1 cellular context compared by ENCODE assay signal in the genomic region with DNA sequence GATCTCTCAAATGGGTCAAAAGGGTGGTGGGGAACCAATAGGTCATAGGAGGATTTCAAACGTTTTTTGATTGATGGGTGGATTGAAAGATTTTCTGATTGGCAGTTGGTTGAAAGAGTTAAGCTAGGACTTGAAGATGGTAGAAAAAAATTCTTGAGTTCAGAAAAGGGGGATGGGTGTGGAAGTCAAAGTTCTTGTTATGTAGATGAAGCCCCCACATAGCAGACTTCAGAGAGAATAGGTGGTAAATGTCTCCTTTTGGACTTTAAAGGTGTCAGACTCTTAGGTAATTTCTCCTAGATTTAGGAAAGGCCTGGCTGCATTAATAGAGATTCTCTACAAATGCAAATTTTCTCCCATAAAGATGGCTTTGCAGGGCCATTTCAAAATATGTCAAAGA.
TF ChIP-seq lines count a peak whose summit lies in the region.

No MANE protein-coding gene starts in this region.

TF ChIP-seq in H1, 55 proteins besides CTCF, POLR2A, EP300 and RAD21:
- peak; percentile 66; the same call in 1 of the 2 replicates for TF ChIP-seq SP1 (IDR thresholded peaks at IDR 0.05; ENCODE audit: low read depth, low read length)
- TF ChIP-seq GTF2F1 (IDR thresholded peaks at IDR 0.05; ENCODE audit: borderline replicate concordance, low read depth, low read length) = no peak
- no peak for TF ChIP-seq NANOG (IDR thresholded peaks at IDR 0.05; ENCODE audit: insufficient read depth, low read depth, low read length, poor library complexity, severe bottlenecking)
- TF ChIP-seq FOSL1 (IDR thresholded peaks at IDR 0.05; ENCODE audit: insufficient read depth, low read depth, low read length) = no peak
- TF ChIP-seq POU5F1 (IDR thresholded peaks at IDR 0.05; ENCODE audit: low read depth, low read length) = 0 out of 2 replicates have a peak, but pooled peaks have one; percentile 31
- no peak for TF ChIP-seq CEBPB (IDR thresholded peaks at IDR 0.05; ENCODE audit: low read depth, low read length)
- no peak for TF ChIP-seq SIX5 (IDR thresholded peaks at IDR 0.05; ENCODE audit: low read depth, low read length)
